7 cellular contexts compared by ENCODE assay signal in the genomic region with DNA sequence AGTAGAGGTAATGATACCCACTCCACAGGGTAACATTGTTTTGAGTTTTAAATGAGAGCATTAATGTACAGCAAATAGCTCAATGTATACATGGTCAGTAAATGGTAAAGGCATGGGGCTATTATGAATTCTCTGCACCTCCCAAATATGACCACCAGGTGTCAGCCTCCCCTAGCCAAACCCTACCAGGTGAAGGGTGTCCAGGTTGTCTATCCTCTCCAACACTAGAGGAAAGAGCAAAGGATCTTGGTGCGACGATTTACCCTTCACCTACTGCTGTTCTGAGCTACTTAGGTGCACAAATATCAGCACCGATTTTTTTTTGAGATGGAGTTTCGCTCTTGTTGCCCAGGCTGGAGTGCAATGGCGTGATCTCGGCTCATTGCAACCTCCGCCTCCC. TPM values are rescaled to one million over a fixed set of nuclear protein-coding genes. Genes with fewer than 3 reads are reported as not detected.
A peak's percentile ranks its signal among the peaks of the same experiment; 100 is the strongest.
DNase-seq lines count a peak whose midpoint lies in the region; ATAC-seq and TF ChIP-seq lines count a peak whose summit lies in the region.

No MANE protein-coding gene starts in this region.

- ATAC-seq in GM18505 (IDR thresholded peaks at IDR 0.05; ENCODE audit: unreplicated experiment) (peak; percentile 71), HG02763 (IDR thresholded peaks at IDR 0.05; ENCODE audit: unreplicated experiment) (peak; percentile 82)

- intact Hi-C loops in ascending aorta (cut with DNase I): loop anchor here (10.0 kb wide), 1 partner anchor 131 kb away; a partner anchor contains a TSS

- H3K27me3 ChIP-seq in ascending aorta: no peaks in the 10 kb centered on the region

- H3K36me3 ChIP-seq in ascending aorta: no peaks in the 10 kb centered on the region

- TF ChIP-seq POLR2A in GM18505 (IDR thresholded peaks at IDR 0.05; ENCODE audit: borderline replicate concordance, extremely low read depth, insufficient read depth, insufficient read length): no peak

- peak; percentile 42 to 71 (median 68) for TF ChIP-seq CTCF in ascending aorta (IDR thresholded peaks at IDR 0.05)

- H3K27ac ChIP-seq in ascending aorta: no peak overlapping the region

- no peaks in the 10 kb centered on the region for H3K9me3 ChIP-seq in ascending aorta

- peak; percentile 8 for DNase-seq in NCI-H1417 treated with DMSO at 0.1 percent for 48 hours (lab: John Stamatoyannopoulos, UW)
- peak; percentile 10 to 55 (median 36) for DNase-seq in T-helper 1 cell
- DNase-seq in ascending aorta (ENCODE audit: low spot score in 2 of 2): peak in 1 of 2 donors; percentile 70
- DNase-seq in iPS DF 19.7 (ENCODE audit: low read depth, low spot score): peak; percentile 15
- peak; percentile 62 for DNase-seq in stimulated activated CD4-positive, alpha-beta T cell treated with anti-CD3 and anti-CD28 coated beads, Interleukin-15, amount 100 ng/mL, for 24 hours

- H3K4me1 ChIP-seq in ascending aorta: peaks cover 0 to 3% of the 10 kb centered on the region in 2 donors

- no peak overlapping the region for H3K4me3 ChIP-seq in ascending aorta

RNA-seq across cellular contexts. Expression of a gene that starts 26.5 kb away (rescaled TPM):
- 22.9 TPM for total RNA-seq in ascending aorta
